8 cellular contexts compared by ENCODE assay signal in genomic region chr16:51818342-51818944, GRCh38.
A peak's percentile ranks its signal among the peaks of the same experiment; 100 is the strongest.
DNase-seq lines count a peak whose midpoint lies in the region; ATAC-seq and TF ChIP-seq lines count a peak whose summit lies in the region.

No MANE protein-coding gene starts in this region.

- H3K23me2 ChIP-seq in H9 (ENCODE audit: insufficient read length, low read depth, low read length, poor library complexity, severe bottlenecking), result no peaks in the 10 kb centered on the region

- H2BK15ac ChIP-seq in H9 (ENCODE audit: low read depth, low read length), result no peak overlapping the region

- H3K36me3 ChIP-seq in OCI-LY3 (replicated peaks; ENCODE audit: low read depth, low read length), result no peaks in the 10 kb centered on the region

- H3K27ac Mint-ChIP-seq in H9, result no peak overlapping the region

- no peak overlapping the region for H3K4me2 ChIP-seq in H9 (ENCODE audit: insufficient read depth, insufficient read length, low read length)
- no peak overlapping the region for H3K4me2 ChIP-seq in OCI-LY3 (ENCODE audit: low read length)

- H4K8ac ChIP-seq in H9 (replicated peaks; ENCODE audit: insufficient read length, low read depth, low read length), result no peak overlapping the region

- H4K20me1 ChIP-seq in H9 (ENCODE audit: control insufficient read depth, insufficient read depth, insufficient read length) (no peaks in the 10 kb centered on the region), OCI-LY3 (ENCODE audit: insufficient read depth, low read length) (no peaks in the 10 kb centered on the region)

- H2BK120ac ChIP-seq in H9 (ENCODE audit: low read depth, low read length, poor library complexity, severe bottlenecking), result no peak overlapping the region

- H3K23ac ChIP-seq in H9 (ENCODE audit: insufficient read length, low read depth, low read length), result no peak overlapping the region

- H3K27ac ChIP-seq in H9 (ENCODE audit: insufficient read length, low read depth, low read length), result no peak overlapping the region
- H3K27ac ChIP-seq in OCI-LY3 (ENCODE audit: low read length), result no peak overlapping the region

- no peak overlapping the region; a peak in 1 of 5 replicates for H3K4me3 Mint-ChIP-seq in H9

- H3K79me2 ChIP-seq in H9 (ENCODE audit: insufficient read depth, low read length) (no peaks in the 10 kb centered on the region), OCI-LY3 (ENCODE audit: low read length) (no peaks in the 10 kb centered on the region)

- no peak overlapping the region for H3T11ph ChIP-seq in H9 (ENCODE audit: low read length)

- no CpG with 5 or more reads among the region's 4 CpGs for WGBS in H9 (ENCODE audit: extremely low coverage, insufficient read length, low lambda C conversion rate)

- peak; percentile 75 for DNase-seq in DMS 273 (lab: John Stamatoyannopoulos, UW; ENCODE audit: unreplicated experiment)
- DNase-seq in H9, result peak; percentile 64
- peak; percentile 59 for DNase-seq in fibroblast of mammary gland (ENCODE audit: low read depth)
- DNase-seq in retina, result peak; percentile 26
- DNase-seq in activated CD8-positive, alpha-beta memory T cell treated with anti-CD3 and anti-CD28 coated beads for 24 hours, result no peak

- H2AFZ ChIP-seq in H9 (ENCODE audit: low read length) (no peak overlapping the region), OCI-LY3 (ENCODE audit: low read depth, low read length) (no peak overlapping the region)

- H2BK20ac ChIP-seq in H9 (ENCODE audit: low read depth, low read length, poor library complexity, severe bottlenecking), result no peak overlapping the region

- ATAC-seq in GM21390 (IDR thresholded peaks at IDR 0.05; ENCODE audit: unreplicated experiment), result no peak
- no peak for ATAC-seq in HG03159 (IDR thresholded peaks at IDR 0.05; ENCODE audit: unreplicated experiment)

- H3K4me1 ChIP-seq in H9 (ENCODE audit: insufficient read depth, low read length) (no peaks in the 10 kb centered on the region), OCI-LY3 (ENCODE audit: low read length) (no peaks in the 10 kb centered on the region)

- H2BK12ac ChIP-seq in H9 (ENCODE audit: insufficient read length, low read depth, low read length), result no peak overlapping the region

- H3K9me3 ChIP-seq in H9 (ENCODE audit: control insufficient read depth, low read depth, low read length) (no peaks in the 10 kb centered on the region), OCI-LY3 (ENCODE audit: insufficient read depth, low read length) (no peaks in the 10 kb centered on the region)

- H3K79me1 ChIP-seq in H9 (ENCODE audit: insufficient read depth, low read depth, low read length, poor library complexity, severe bottlenecking), result no peaks in the 10 kb centered on the region

- no peak overlapping the region for H3K18ac ChIP-seq in H9 (ENCODE audit: insufficient read length, low read depth, low read length)

- no peak overlapping the region for H4K5ac ChIP-seq in H9 (ENCODE audit: insufficient read length, low read depth, low read length)

- no peak overlapping the region for H3K4me3 ChIP-seq in OCI-LY3 (ENCODE audit: low read length)
- H3K4me3 ChIP-seq in fibroblast of mammary gland (ENCODE audit: control insufficient read depth, low read depth, low read length), result no peak overlapping the region

- H3K14ac ChIP-seq in H9 (ENCODE audit: insufficient read depth, low read length), result no peak overlapping the region

- H3K9me3 Mint-ChIP-seq in H9, result peaks cover 0 to 3% of the 10 kb centered on the region in 2 experiments; a peak in 1 of 5 replicates

- no peak overlapping the region for H3K4ac ChIP-seq in H9 (ENCODE audit: low read depth, low read length)

- H2AK5ac ChIP-seq in H9 (ENCODE audit: insufficient read length, low read length), result no peak overlapping the region

- no peaks in the 10 kb centered on the region for H3K27me3 Mint-ChIP-seq in H9 (ENCODE audit: low read depth)

- H4K91ac ChIP-seq in H9 (ENCODE audit: insufficient read length, low read depth, low read length), result no peak overlapping the region

- H2BK5ac ChIP-seq in H9 (ENCODE audit: insufficient read length, low read length), result no peak overlapping the region

- no peak overlapping the region for H3K56ac ChIP-seq in H9 (ENCODE audit: insufficient read length, low read depth, low read length)

- H3K27me3 ChIP-seq in H9 (ENCODE audit: insufficient read depth, low read length) (no peaks in the 10 kb centered on the region), OCI-LY3 (ENCODE audit: low read depth, low read length) (no peaks in the 10 kb centered on the region)

- H3K36me3 Mint-ChIP-seq in H9 (ENCODE audit: insufficient read depth in 1 of 3, low read depth in 3 of 3), result no peaks in the 10 kb centered on the region

- H3K4me1 Mint-ChIP-seq in H9, result 0 out of 4 replicates have a peak, but pooled peaks cover 0 to 3% of the 10 kb centered on the region in 2 experiments

- TF ChIP-seq CTCF in H9 (conservative IDR thresholded peaks at IDR 0.05) (peak; percentile 89), OCI-LY3 (IDR thresholded peaks at IDR 0.05; ENCODE audit: low read depth, low read length) (peak; percentile 73), fibroblast of mammary gland (conservative IDR thresholded peaks at IDR 0.05; ENCODE audit: control insufficient read depth, insufficient read depth, low read depth, low read length) (peak; percentile 90)

- H3K9ac ChIP-seq in H9 (ENCODE audit: extremely low read depth, insufficient read length, low read length) (no peak overlapping the region), OCI-LY3 (ENCODE audit: low read length) (no peak overlapping the region)
